9 cellular contexts compared by ENCODE assay signal in the genomic region with DNA sequence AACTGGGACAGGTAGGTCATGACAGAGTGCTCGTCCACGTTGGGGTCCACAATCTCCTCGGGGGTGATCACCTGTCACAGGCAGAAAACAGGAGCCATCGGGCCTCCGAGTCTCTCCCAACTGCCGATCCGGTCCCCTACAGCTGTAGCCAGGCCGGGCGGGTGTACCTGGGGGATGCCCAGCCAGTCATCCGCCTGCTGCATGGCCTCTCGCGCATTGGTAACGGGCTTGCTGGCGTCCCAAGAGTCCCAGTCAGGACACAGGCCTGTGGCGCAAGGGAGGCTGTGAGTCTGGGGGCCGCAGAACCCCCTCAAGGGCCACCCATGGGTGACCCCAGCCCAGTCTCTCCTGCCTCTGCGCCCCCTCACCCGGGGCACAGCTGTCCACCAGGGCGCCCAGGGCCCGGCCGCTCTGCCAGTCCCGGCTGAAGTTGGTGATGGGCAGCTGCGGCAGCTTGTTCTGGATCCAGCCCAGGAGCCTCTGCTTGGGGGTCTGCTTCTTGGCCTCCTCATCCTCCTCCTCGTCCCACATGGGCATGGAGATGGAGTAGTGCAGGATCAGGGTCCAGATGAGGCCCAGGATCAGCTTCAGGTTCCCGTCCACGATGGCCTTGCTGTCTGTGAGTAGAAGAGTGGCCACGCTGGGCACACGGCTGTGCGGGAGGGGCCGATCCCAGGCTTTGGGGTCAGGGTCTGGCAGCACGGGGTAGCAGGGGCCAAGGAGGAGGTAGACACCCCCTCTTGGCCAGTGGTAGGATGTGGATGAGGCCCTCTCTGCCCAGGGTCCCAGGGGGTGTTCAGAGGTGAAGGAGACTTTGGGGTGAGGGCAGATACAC. TPM values are rescaled to one million over a fixed set of nuclear protein-coding genes. Genes with fewer than 3 reads are reported as not detected.
DNase-seq lines count a peak whose midpoint lies in the region; ATAC-seq, FAIRE-seq and TF ChIP-seq lines count a peak whose summit lies in the region.
"Had no signal": no experiment of that assay in that cellular context is flagged by ENCODE, and none has a peak within 500 bp of the region (broad histone marks: within the 10 kb centered on the region; RNA-seq: fewer than 3 reads in every experiment).

No MANE protein-coding gene starts in this region.

- H3K9me3 ChIP-seq in HepG2 (ENCODE audit: low read length) (no peaks in the 10 kb centered on the region), right lobe of liver (no peaks in the 10 kb centered on the region)

- FAIRE-seq in HepG2 (lab: Jason Lieb, UNC): no peak

- WGBS in HepG2 (ENCODE audit: low lambda C conversion rate): 100% methylated on average over 9 of the region's 31 CpGs
- WGBS in right lobe of liver (ENCODE audit: insufficient coverage, low coverage, low lambda C conversion rate, missing lambda C conversion rate): 60% methylated on average over 3 of the region's 31 CpGs

- H4K20me1 ChIP-seq in HepG2 (ENCODE audit: insufficient read depth, low read length): peaks cover 7% of the 10 kb centered on the region; the same call in 1 of the 2 replicates

- H3K4me3 ChIP-seq in HepG2 (replicated peaks in 1 of 3; ENCODE audit: insufficient read depth in 1 of 3, low read depth in 2 of 3, low read length in 3 of 3) (no peak overlapping the region), right lobe of liver (no peak overlapping the region), choroid plexus epithelial cell (ENCODE audit: low read depth, low read length) (peak overlapping the region; percentile 65)

- no TSS peak for BruUV-seq in HepG2 (replicated peaks; lab: Mats Ljungman, UMichigan)

- intact Hi-C loops in HepG2 (cut with micrococcal nuclease; ENCODE audit: unreplicated experiment) (no loop called here), right lobe of liver (cut with DNase I) (no loop called here), natural killer cell (cut with micrococcal nuclease) (no loop called here)

- no peak for TF ChIP-seq POLR2A in HepG2 (IDR thresholded peaks at IDR 0.05; ENCODE audit: insufficient read depth in 1 of 2, low read depth in 2 of 2, low read length in 2 of 2)
- no peak for TF ChIP-seq POLR2A in right lobe of liver (IDR thresholded peaks at IDR 0.05)

- H3K9me3 Mint-ChIP-seq in natural killer cell: no peaks in the 10 kb centered on the region

- DNase-seq in HepG2 (ENCODE audit: low spot score): no peak
- no peak for DNase-seq in right lobe of liver
- no peak for DNase-seq in choroid plexus epithelial cell (ENCODE audit: low read depth)
- DNase-seq in natural killer cell: no peak
- no peak for DNase-seq in HUDEP-2 (lab: John Stamatoyannopoulos, UW; ENCODE audit: unreplicated experiment in 76 of 76)
- no peak for DNase-seq in NCI-H2196 treated with DMSO at 0.1 percent for 48 hours (lab: John Stamatoyannopoulos, UW; ENCODE audit: unreplicated experiment)
- DNase-seq: NCI-H1048 had no signal

- H2AFZ ChIP-seq in HepG2 (ENCODE audit: low read length): no peak overlapping the region

- no peak overlapping the region for H3K4me2 ChIP-seq in HepG2 (ENCODE audit: low read depth, low read length)

- CTCF ChIA-PET in HepG2 (lab: Yijun Ruan, JAX; ENCODE audit: low intra/inter-chr PET ratio, low total read pairs): no interaction called here

- H3K4me3 Mint-ChIP-seq in natural killer cell: peak overlapping the region; percentile 90

- H3K27ac ChIP-seq in HepG2 (ENCODE audit: extremely low read length, insufficient read depth, low read length) (no peak overlapping the region), right lobe of liver (no peak overlapping the region)

- no peaks in the 10 kb centered on the region for H3K27me3 ChIP-seq in HepG2 (ENCODE audit: control insufficient read depth in 1 of 2, insufficient read depth in 2 of 2, low read length in 2 of 2)
- H3K27me3 ChIP-seq in right lobe of liver: no peaks in the 10 kb centered on the region

- no peak for TF ChIP-seq RAD21 in HepG2 (CRISPR knock-in tag; IDR thresholded peaks at IDR 0.05)

- no peaks in the 10 kb centered on the region for H3K36me3 Mint-ChIP-seq in natural killer cell

- no peaks in the 10 kb centered on the region for H3K27me3 Mint-ChIP-seq in natural killer cell (ENCODE audit: low read depth in 2 of 2)

- H3K4me1 ChIP-seq in HepG2 (ENCODE audit: insufficient read depth, low read length): peaks cover 22% of the 10 kb centered on the region
- no peaks in the 10 kb centered on the region for H3K4me1 ChIP-seq in right lobe of liver

- H3K9ac ChIP-seq in HepG2 (ENCODE audit: insufficient read depth, low read depth, low read length): no peak overlapping the region

- TF ChIP-seq CTCF in HepG2 (CRISPR knock-in tag; IDR thresholded peaks at IDR 0.05): no peak
- no peak for TF ChIP-seq CTCF in right lobe of liver (IDR thresholded peaks at IDR 0.05)
- no peak for TF ChIP-seq CTCF in choroid plexus epithelial cell (conservative IDR thresholded peaks at IDR 0.05; ENCODE audit: low read depth, low read length)
- TF ChIP-seq CTCF in natural killer cell (IDR thresholded peaks at IDR 0.05): no peak

- peaks cover 11 to 25% of the 10 kb centered on the region in 2 experiments; a peak in 4 of 5 replicates for H3K36me3 ChIP-seq in HepG2 (replicated peaks in 1 of 2; ENCODE audit: control insufficient read depth in 1 of 2, insufficient read depth in 2 of 2, low read length in 2 of 2)
- no peaks in the 10 kb centered on the region for H3K36me3 ChIP-seq in right lobe of liver

- ATAC-seq in HepG2 (no peak), right lobe of liver (no peak), natural killer cell (no peak), GM21529 (IDR thresholded peaks at IDR 0.05; ENCODE audit: unreplicated experiment) (no peak), HG02642 (IDR thresholded peaks at IDR 0.05; ENCODE audit: poor library complexity, unreplicated experiment) (no peak)

- peaks cover 18 to 33% of the 10 kb centered on the region in 2 donors for H3K4me1 Mint-ChIP-seq in natural killer cell

- H3K27ac Mint-ChIP-seq in natural killer cell: peak overlapping the region; percentile 95 to 97

- POLR2A ChIA-PET in HepG2 (lab: Yijun Ruan, JAX): no interaction called here

- peaks cover 22% of the 10 kb centered on the region for H3K79me2 ChIP-seq in HepG2 (ENCODE audit: insufficient read depth, low read length)

- no peak for TF ChIP-seq EP300 in HepG2 (IDR thresholded peaks at IDR 0.05; ENCODE audit: low read depth in 2 of 2, low read length in 2 of 2)
- no peak for TF ChIP-seq EP300 in HepG2 (CRISPR knock-in tag; IDR thresholded peaks at IDR 0.05; ENCODE audit: borderline replicate concordance)

- in situ Hi-C loops in HepG2 (cut with HindIII; ENCODE audit: extremely low pct_ligation_motif_present, low pct_unique_long_range_greater_than_20kb): no loop called here

RNA-seq across cellular contexts. Expression of gene FLNA, which starts 6.7 kb away (rescaled TPM):
- total RNA-seq in HepG2 (2016; rRNA removed; fragmentation: Illumina TruSeq; extraction: Trizol): 119 and 174 TPM in 2 replicates
- total RNA-seq in HepG2 (2016; cell fraction: cytosol; rRNA removed; fragmentation: Illumina TruSeq; extraction: Trizol; ENCODE audit: low read depth): 13.2 and 13.4 TPM in 2 replicates
- total RNA-seq in HepG2 (2016; cell fraction: insoluble cytoplasmic fraction; rRNA removed; fragmentation: Illumina TruSeq; extraction: Trizol): 90.0 and 191 TPM in 2 replicates
- 36.3 and 36.5 TPM in 2 replicates for total RNA-seq in HepG2 (2016; cell fraction: membrane; rRNA removed; fragmentation: Illumina TruSeq; extraction: Trizol)
- total RNA-seq in HepG2 (2016; cell fraction: nucleus; rRNA removed; fragmentation: Illumina TruSeq; extraction: Trizol): 184 and 199 TPM in 2 replicates
- 83.4 and 117 TPM in 2 replicates for polyA plus RNA-seq in HepG2 (2011; rRNA removed)
- polyA plus RNA-seq in HepG2 (2011; cell fraction: cytosol; rRNA removed): 51.4 and 75.1 TPM in 2 replicates
- 546 and 648 TPM in 2 replicates for polyA plus RNA-seq in HepG2 (2011; cell fraction: nucleus; rRNA removed)
- 102 and 157 TPM in 2 replicates for polyA plus RNA-seq in HepG2 (2012)
- polyA plus RNA-seq in HepG2 (2016; cell fraction: cytosol; fragmentation: Illumina TruSeq; extraction: Trizol; ENCODE audit: low read depth): 12.4 and 15.1 TPM in 2 replicates
- 93.9 and 131 TPM in 2 replicates for polyA plus RNA-seq in HepG2 (2016; cell fraction: insoluble cytoplasmic fraction; fragmentation: Illumina TruSeq; extraction: Trizol; ENCODE audit: low read depth)
- polyA plus RNA-seq in HepG2 (2016; cell fraction: membrane; fragmentation: Illumina TruSeq; extraction: Trizol; ENCODE audit: low read depth): 22.9 and 27.1 TPM in 2 replicates
- polyA plus RNA-seq in HepG2 (2016; cell fraction: nucleus; fragmentation: Illumina TruSeq; extraction: Trizol; ENCODE audit: insufficient read depth, low read depth): 309 and 326 TPM in 2 replicates
- 637 and 802 TPM in 2 replicates for polyA minus RNA-seq in HepG2 (2011; rRNA and poly(A)+ RNA removed; ENCODE audit: low replicate concordance)
- polyA minus RNA-seq in HepG2 (2011; cell fraction: cytosol; rRNA and poly(A)+ RNA removed): 304 and 314 TPM in 2 replicates
- polyA minus RNA-seq in HepG2 (2011; cell fraction: nucleus; rRNA and poly(A)+ RNA removed): 230 and 260 TPM in 2 replicates
- 100 to 1,000 TPM in 1 of 6 experiments, 10 to 100 TPM in 5; 46.8 to 124 (median 82.6) TPM for total RNA-seq in right lobe of liver
- total RNA-seq in natural killer cell: 1,000 to 10,000 TPM; 2,872 to 3,483 (median 2,927) TPM

RNA-seq across cellular contexts. Expression of gene EMD, which starts 11.4 kb away (rescaled TPM):
- total RNA-seq in HepG2 (2016; rRNA removed; fragmentation: Illumina TruSeq; extraction: Trizol): 10.4 and 14.5 TPM in 2 replicates
- 23.2 and 32.8 TPM in 2 replicates for total RNA-seq in HepG2 (2016; cell fraction: cytosol; rRNA removed; fragmentation: Illumina TruSeq; extraction: Trizol; ENCODE audit: low read depth)
- 8.8 and 14.4 TPM in 2 replicates for total RNA-seq in HepG2 (2016; cell fraction: insoluble cytoplasmic fraction; rRNA removed; fragmentation: Illumina TruSeq; extraction: Trizol)
- 27.8 and 36.0 TPM in 2 replicates for total RNA-seq in HepG2 (2016; cell fraction: membrane; rRNA removed; fragmentation: Illumina TruSeq; extraction: Trizol)
- total RNA-seq in HepG2 (2016; cell fraction: nucleus; rRNA removed; fragmentation: Illumina TruSeq; extraction: Trizol): 9.2 and 9.7 TPM in 2 replicates
- polyA plus RNA-seq in HepG2 (2011; rRNA removed): 14.9 and 19.1 TPM in 2 replicates
- polyA plus RNA-seq in HepG2 (2011; cell fraction: cytosol; rRNA removed): 16.0 and 18.2 TPM in 2 replicates
- polyA plus RNA-seq in HepG2 (2011; cell fraction: nucleus; rRNA removed): 49.8 and 50.2 TPM in 2 replicates
- polyA plus RNA-seq in HepG2 (2012): 17.5 and 18.8 TPM in 2 replicates
- polyA plus RNA-seq in HepG2 (2016; cell fraction: cytosol; fragmentation: Illumina TruSeq; extraction: Trizol; ENCODE audit: low read depth): 74.7 and 108 TPM in 2 replicates
- 25.4 and 35.1 TPM in 2 replicates for polyA plus RNA-seq in HepG2 (2016; cell fraction: insoluble cytoplasmic fraction; fragmentation: Illumina TruSeq; extraction: Trizol; ENCODE audit: low read depth)
- polyA plus RNA-seq in HepG2 (2016; cell fraction: membrane; fragmentation: Illumina TruSeq; extraction: Trizol; ENCODE audit: low read depth): 69.7 and 96.5 TPM in 2 replicates
- polyA plus RNA-seq in HepG2 (2016; cell fraction: nucleus; fragmentation: Illumina TruSeq; extraction: Trizol; ENCODE audit: insufficient read depth, low read depth): 38.7 and 39.0 TPM in 2 replicates
- 13.3 and 53.4 TPM in 2 replicates for polyA minus RNA-seq in HepG2 (2011; rRNA and poly(A)+ RNA removed; ENCODE audit: low replicate concordance)
- polyA minus RNA-seq in HepG2 (2011; cell fraction: cytosol; rRNA and poly(A)+ RNA removed): 9.3 and 9.9 TPM in 2 replicates
- polyA minus RNA-seq in HepG2 (2011; cell fraction: nucleus; rRNA and poly(A)+ RNA removed): 6.2 and 7.2 TPM in 2 replicates
- total RNA-seq in right lobe of liver: 10 to 100 TPM; 19.8 to 28.8 (median 24.2) TPM
- 100 to 1,000 TPM; 141 to 175 (median 152) TPM for total RNA-seq in natural killer cell

RNA-seq across cellular contexts. Expression of gene RPL10, which starts 30.5 kb away (rescaled TPM):
- total RNA-seq in HepG2 (2016; rRNA removed; fragmentation: Illumina TruSeq; extraction: Trizol): 2,381 and 2,883 TPM in 2 replicates
- 2,845 and 3,163 TPM in 2 replicates for total RNA-seq in HepG2 (2016; cell fraction: cytosol; rRNA removed; fragmentation: Illumina TruSeq; extraction: Trizol; ENCODE audit: low read depth)
- 2,364 and 2,968 TPM in 2 replicates for total RNA-seq in HepG2 (2016; cell fraction: insoluble cytoplasmic fraction; rRNA removed; fragmentation: Illumina TruSeq; extraction: Trizol)
- 6,021 and 6,074 TPM in 2 replicates for total RNA-seq in HepG2 (2016; cell fraction: membrane; rRNA removed; fragmentation: Illumina TruSeq; extraction: Trizol)
- 936 and 1,040 TPM in 2 replicates for total RNA-seq in HepG2 (2016; cell fraction: nucleus; rRNA removed; fragmentation: Illumina TruSeq; extraction: Trizol)
- 4,713 and 5,167 TPM in 2 replicates for polyA plus RNA-seq in HepG2 (2011; rRNA removed)
- 7,297 and 8,438 TPM in 2 replicates for polyA plus RNA-seq in HepG2 (2011; cell fraction: cytosol; rRNA removed)
- 1,715 and 1,756 TPM in 2 replicates for polyA plus RNA-seq in HepG2 (2011; cell fraction: nucleus; rRNA removed)
- 3,170 and 4,590 TPM in 2 replicates for polyA plus RNA-seq in HepG2 (2012)
- polyA plus RNA-seq in HepG2 (2016; cell fraction: cytosol; fragmentation: Illumina TruSeq; extraction: Trizol; ENCODE audit: low read depth): 5,111 and 5,676 TPM in 2 replicates
- 3,496 and 3,549 TPM in 2 replicates for polyA plus RNA-seq in HepG2 (2016; cell fraction: insoluble cytoplasmic fraction; fragmentation: Illumina TruSeq; extraction: Trizol; ENCODE audit: low read depth)
- polyA plus RNA-seq in HepG2 (2016; cell fraction: membrane; fragmentation: Illumina TruSeq; extraction: Trizol; ENCODE audit: low read depth): 7,184 and 7,370 TPM in 2 replicates
- 1,977 and 1,989 TPM in 2 replicates for polyA plus RNA-seq in HepG2 (2016; cell fraction: nucleus; fragmentation: Illumina TruSeq; extraction: Trizol; ENCODE audit: insufficient read depth, low read depth)
- polyA minus RNA-seq in HepG2 (2011; rRNA and poly(A)+ RNA removed; ENCODE audit: low replicate concordance): 1,812 and 2,162 TPM in 2 replicates
- 929 and 970 TPM in 2 replicates for polyA minus RNA-seq in HepG2 (2011; cell fraction: cytosol; rRNA and poly(A)+ RNA removed)
- 272 and 332 TPM in 2 replicates for polyA minus RNA-seq in HepG2 (2011; cell fraction: nucleus; rRNA and poly(A)+ RNA removed)
- total RNA-seq in right lobe of liver: 1,000 to 10,000 TPM in 5 of 6 experiments, 100 to 1,000 TPM in 1; 899 to 1,899 (median 1,157) TPM
- 1,000 to 10,000 TPM; 2,249 to 2,456 (median 2,324) TPM for total RNA-seq in natural killer cell

RNA-seq across cellular contexts. Expression of gene DNASE1L1, which starts 41.4 kb away (rescaled TPM):
- total RNA-seq in HepG2 (2016; rRNA removed; fragmentation: Illumina TruSeq; extraction: Trizol) (4.6 and 4.7 TPM in 2 replicates), right lobe of liver (10 to 100 TPM; 11.7 to 19.5 (median 14.9) TPM), natural killer cell (10 to 100 TPM; 16.7 to 19.6 (median 16.8) TPM)
- total RNA-seq in HepG2 (2016; cell fraction: cytosol; rRNA removed; fragmentation: Illumina TruSeq; extraction: Trizol; ENCODE audit: low read depth): 3.2 and 3.4 TPM in 2 replicates
- total RNA-seq in HepG2 (2016; cell fraction: insoluble cytoplasmic fraction; rRNA removed; fragmentation: Illumina TruSeq; extraction: Trizol): 3.9 and 5.0 TPM in 2 replicates
- total RNA-seq in HepG2 (2016; cell fraction: membrane; rRNA removed; fragmentation: Illumina TruSeq; extraction: Trizol): 8.0 and 8.2 TPM in 2 replicates
- total RNA-seq in HepG2 (2016; cell fraction: nucleus; rRNA removed; fragmentation: Illumina TruSeq; extraction: Trizol): 5.1 and 5.8 TPM in 2 replicates
- polyA plus RNA-seq in HepG2 (2011; rRNA removed): 12.3 and 16.5 TPM in 2 replicates
- 13.3 and 15.2 TPM in 2 replicates for polyA plus RNA-seq in HepG2 (2011; cell fraction: cytosol; rRNA removed)
- 17.5 and 18.0 TPM in 2 replicates for polyA plus RNA-seq in HepG2 (2011; cell fraction: nucleus; rRNA removed)
- polyA plus RNA-seq in HepG2 (2012): 8.0 and 11.7 TPM in 2 replicates
- polyA plus RNA-seq in HepG2 (2016; cell fraction: cytosol; fragmentation: Illumina TruSeq; extraction: Trizol; ENCODE audit: low read depth): 4.0 and 4.8 TPM in 2 replicates
- polyA plus RNA-seq in HepG2 (2016; cell fraction: insoluble cytoplasmic fraction; fragmentation: Illumina TruSeq; extraction: Trizol; ENCODE audit: low read depth): 4.8 and 4.9 TPM in 2 replicates
- polyA plus RNA-seq in HepG2 (2016; cell fraction: membrane; fragmentation: Illumina TruSeq; extraction: Trizol; ENCODE audit: low read depth): 9.1 and 9.5 TPM in 2 replicates
- polyA plus RNA-seq in HepG2 (2016; cell fraction: nucleus; fragmentation: Illumina TruSeq; extraction: Trizol; ENCODE audit: insufficient read depth, low read depth): 5.5 and 8.8 TPM in 2 replicates
- polyA minus RNA-seq in HepG2 (2011; rRNA and poly(A)+ RNA removed; ENCODE audit: low replicate concordance): 24.1 and 42.4 TPM in 2 replicates
- 5.9 and 6.7 TPM in 2 replicates for polyA minus RNA-seq in HepG2 (2011; cell fraction: cytosol; rRNA and poly(A)+ RNA removed)
- polyA minus RNA-seq in HepG2 (2011; cell fraction: nucleus; rRNA and poly(A)+ RNA removed): 4.2 and 5.0 TPM in 2 replicates

RNA-seq across cellular contexts. Expression of gene TAFAZZIN, which starts 43.6 kb away (rescaled TPM):
- 6.3 and 16.8 TPM in 2 replicates for total RNA-seq in HepG2 (2016; rRNA removed; fragmentation: Illumina TruSeq; extraction: Trizol)
- 5.9 and 8.5 TPM in 2 replicates for total RNA-seq in HepG2 (2016; cell fraction: cytosol; rRNA removed; fragmentation: Illumina TruSeq; extraction: Trizol; ENCODE audit: low read depth)
- total RNA-seq in HepG2 (2016; cell fraction: insoluble cytoplasmic fraction; rRNA removed; fragmentation: Illumina TruSeq; extraction: Trizol): 4.8 and 17.3 TPM in 2 replicates
- total RNA-seq in HepG2 (2016; cell fraction: membrane; rRNA removed; fragmentation: Illumina TruSeq; extraction: Trizol): 5.5 and 6.3 TPM in 2 replicates
- 17.9 and 26.2 TPM in 2 replicates for total RNA-seq in HepG2 (2016; cell fraction: nucleus; rRNA removed; fragmentation: Illumina TruSeq; extraction: Trizol)
- 27.9 and 30.9 TPM in 2 replicates for polyA plus RNA-seq in HepG2 (2011; rRNA removed)
- polyA plus RNA-seq in HepG2 (2011; cell fraction: cytosol; rRNA removed): 8.7 and 11.6 TPM in 2 replicates
- 281 and 287 TPM in 2 replicates for polyA plus RNA-seq in HepG2 (2011; cell fraction: nucleus; rRNA removed)
- polyA plus RNA-seq in HepG2 (2012): 16.8 and 21.1 TPM in 2 replicates
- 2.5 and 2.9 TPM in 2 replicates for polyA plus RNA-seq in HepG2 (2016; cell fraction: cytosol; fragmentation: Illumina TruSeq; extraction: Trizol; ENCODE audit: low read depth)
- 5.3 and 7.9 TPM in 2 replicates for polyA plus RNA-seq in HepG2 (2016; cell fraction: insoluble cytoplasmic fraction; fragmentation: Illumina TruSeq; extraction: Trizol; ENCODE audit: low read depth)
- polyA plus RNA-seq in HepG2 (2016; cell fraction: membrane; fragmentation: Illumina TruSeq; extraction: Trizol; ENCODE audit: low read depth): 4.2 and 4.6 TPM in 2 replicates
- polyA plus RNA-seq in HepG2 (2016; cell fraction: nucleus; fragmentation: Illumina TruSeq; extraction: Trizol; ENCODE audit: insufficient read depth, low read depth): 70.8 TPM in 2 replicates
- 16.6 and 35.2 TPM in 2 replicates for polyA minus RNA-seq in HepG2 (2011; rRNA and poly(A)+ RNA removed; ENCODE audit: low replicate concordance)
- polyA minus RNA-seq in HepG2 (2011; cell fraction: cytosol; rRNA and poly(A)+ RNA removed): 7.0 and 7.2 TPM in 2 replicates
- 23.2 and 28.2 TPM in 2 replicates for polyA minus RNA-seq in HepG2 (2011; cell fraction: nucleus; rRNA and poly(A)+ RNA removed)
- 10 to 100 TPM; 12.6 to 23.0 (median 17.3) TPM for total RNA-seq in right lobe of liver
- 10 to 100 TPM; 67.3 to 87.2 (median 67.7) TPM for total RNA-seq in natural killer cell

Comparison
In these comparisons a context has a peak if more than half of its experiments do, and no peak if none do; other contexts are left out.
1. RNA of gene FLNA, which starts 6.7 kb away (total RNA-seq): 2,872 to 3,483 TPM in natural killer cell; 13.2 to 199 TPM in HepG2 and 46.8 to 124 TPM in right lobe of liver; every median in the first group is over 10 times any median in the second.